Comparison of ENCODE assay signal across 1 cellular context in the genomic region with DNA sequence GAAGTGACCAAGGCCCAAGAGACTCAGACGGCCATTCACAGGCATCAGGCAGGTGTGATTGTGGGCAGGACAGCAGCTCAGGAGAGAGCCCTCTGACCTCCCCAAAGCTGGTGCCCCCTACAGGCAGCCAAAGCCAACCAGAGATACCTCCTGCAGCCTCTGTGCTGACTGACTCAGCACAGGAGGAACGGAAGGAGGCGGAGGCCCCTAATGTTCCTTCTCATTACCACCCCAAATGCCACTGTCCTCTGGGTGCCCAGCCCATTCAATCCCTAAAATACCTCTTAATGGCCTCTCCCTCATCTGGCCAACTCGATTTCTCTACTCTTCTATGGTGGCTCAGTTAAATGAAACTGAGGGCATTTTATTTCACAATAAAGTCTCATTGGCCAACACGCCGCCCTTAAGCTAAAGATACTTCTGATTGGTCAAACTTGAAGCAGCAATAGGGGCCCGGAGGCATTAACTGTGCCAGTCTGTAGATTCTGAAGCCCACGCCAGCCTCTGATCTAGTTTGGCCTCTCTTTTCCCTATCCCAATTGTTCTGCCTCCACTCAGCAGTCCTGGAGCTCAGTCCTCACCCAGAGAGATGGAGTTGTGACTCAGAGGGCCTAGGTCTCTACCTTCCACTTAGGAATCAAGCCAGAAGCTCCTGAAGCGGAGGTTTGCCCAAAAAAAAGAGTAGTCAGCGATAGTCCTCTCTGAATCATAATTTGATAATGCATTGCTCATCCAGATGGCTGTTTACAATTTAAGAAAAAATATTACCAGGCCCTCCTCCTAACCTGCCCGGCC.
A peak's percentile ranks its signal among the peaks of the same experiment; 100 is the strongest.
TF ChIP-seq lines count a peak whose summit lies in the region.

No MANE protein-coding gene starts in this region.

TF ChIP-seq in HepG2, 621 proteins besides CTCF, POLR2A, EP300 and RAD21 (continued from another document and continues in another):
- TF ChIP-seq TRIM22 (IDR thresholded peaks at IDR 0.05) (no peak), ZNF543 (CRISPR knock-in tag; IDR thresholded peaks at IDR 0.05) (no peak), ZNF572 (CRISPR knock-in tag; IDR thresholded peaks at IDR 0.05) (no peak), SNRNP70 (IDR thresholded peaks at IDR 0.05; ENCODE audit: low read depth, low read length) (no peak), SPEN (CRISPR knock-in tag; IDR thresholded peaks at IDR 0.05; ENCODE audit: low read depth) (no peak), NFE2L2 (IDR thresholded peaks at IDR 0.05; ENCODE audit: low read length) (no peak), ATF5 (CRISPR knock-in tag; IDR thresholded peaks at IDR 0.05; ENCODE audit: low read depth) (no peak), CREB1 (IDR thresholded peaks at IDR 0.05) (no peak), CREB1 (CRISPR knock-in tag; IDR thresholded peaks at IDR 0.05) (no peak), KLF9 (CRISPR knock-in tag; IDR thresholded peaks at IDR 0.05; ENCODE audit: low read depth) (0 out of 2 replicates have a peak, but pooled peaks have one; percentile 20), RARG (CRISPR knock-in tag; IDR thresholded peaks at IDR 0.05; ENCODE audit: low read depth) (no peak), RXRB (CRISPR knock-in tag; IDR thresholded peaks at IDR 0.05; ENCODE audit: borderline replicate concordance) (0 out of 2 replicates have a peak, but pooled peaks have one; percentile 39), NFE2L1 (CRISPR knock-in tag; IDR thresholded peaks at IDR 0.05; ENCODE audit: borderline replicate concordance) (no peak), CEBPG (CRISPR knock-in tag; IDR thresholded peaks at IDR 0.05) (0 out of 2 replicates have a peak, but pooled peaks have one; percentile 17), NFYB (CRISPR knock-in tag; IDR thresholded peaks at IDR 0.05) (peak; percentile 6; the same call in 1 of the 2 replicates), ZFP90 (CRISPR knock-in tag; IDR thresholded peaks at IDR 0.05; ENCODE audit: borderline replicate concordance) (no peak), ZNF761 (CRISPR knock-in tag; conservative IDR thresholded peaks at IDR 0.05) (no peak), ZBED4 (CRISPR knock-in tag; IDR thresholded peaks at IDR 0.05; ENCODE audit: borderline replicate concordance) (no peak), ZNF569 (CRISPR knock-in tag; IDR thresholded peaks at IDR 0.05; ENCODE audit: borderline replicate concordance) (no peak), PRPF4 (IDR thresholded peaks at IDR 0.05; ENCODE audit: low read depth, low read length, poor library complexity, severe bottlenecking) (no peak), POGZ (CRISPR knock-in tag; IDR thresholded peaks at IDR 0.05) (no peak; the same call in 1 of the 2 replicates), KDM4B (CRISPR knock-in tag; IDR thresholded peaks at IDR 0.05) (no peak), ADNP (CRISPR knock-in tag; IDR thresholded peaks at IDR 0.05) (no peak), PATZ1 (CRISPR knock-in tag; IDR thresholded peaks at IDR 0.05) (no peak), RFX5 (IDR thresholded peaks at IDR 0.05; ENCODE audit: low read depth, low read length) (no peak), HNRNPL (IDR thresholded peaks at IDR 0.05; ENCODE audit: low read depth, low read length) (no peak), ZNF614 (CRISPR knock-in tag; IDR thresholded peaks at IDR 0.05; ENCODE audit: borderline replicate concordance) (no peak), HMGXB4 (CRISPR knock-in tag; IDR thresholded peaks at IDR 0.05; ENCODE audit: borderline replicate concordance in 1 of 2, low read depth in 1 of 2) (peak in 1 of 2 experiments; percentile 75; a peak in 2 of 4 replicates), ZNF598 (CRISPR knock-in tag; IDR thresholded peaks at IDR 0.05; ENCODE audit: borderline replicate concordance) (no peak), MIER3 (CRISPR knock-in tag; IDR thresholded peaks at IDR 0.05; ENCODE audit: borderline replicate concordance) (no peak), FLYWCH1 (CRISPR knock-in tag; IDR thresholded peaks at IDR 0.05) (no peak)
- TF ChIP-seq, protein P1, sequence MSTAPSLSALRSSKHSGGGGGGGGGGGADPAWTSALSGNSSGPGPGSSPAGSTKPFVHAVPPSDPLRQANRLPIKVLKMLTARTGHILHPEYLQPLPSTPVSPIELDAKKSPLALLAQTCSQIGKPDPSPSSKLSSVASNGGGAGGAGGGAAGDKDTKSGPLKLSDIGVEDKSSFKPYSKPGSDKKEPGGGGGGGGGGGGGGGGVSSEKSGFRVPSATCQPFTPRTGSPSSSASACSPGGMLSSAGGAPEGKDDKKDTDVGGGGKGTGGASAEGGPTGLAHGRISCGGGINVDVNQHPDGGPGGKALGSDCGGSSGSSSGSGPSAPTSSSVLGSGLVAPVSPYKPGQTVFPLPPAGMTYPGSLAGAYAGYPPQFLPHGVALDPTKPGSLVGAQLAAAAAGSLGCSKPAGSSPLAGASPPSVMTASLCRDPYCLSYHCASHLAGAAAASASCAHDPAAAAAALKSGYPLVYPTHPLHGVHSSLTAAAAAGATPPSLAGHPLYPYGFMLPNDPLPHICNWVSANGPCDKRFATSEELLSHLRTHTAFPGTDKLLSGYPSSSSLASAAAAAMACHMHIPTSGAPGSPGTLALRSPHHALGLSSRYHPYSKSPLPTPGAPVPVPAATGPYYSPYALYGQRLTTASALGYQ (CRISPR knock-in tag; IDR thresholded peaks at IDR 0.05), result no peak
- TF ChIP-seq, protein P2, sequence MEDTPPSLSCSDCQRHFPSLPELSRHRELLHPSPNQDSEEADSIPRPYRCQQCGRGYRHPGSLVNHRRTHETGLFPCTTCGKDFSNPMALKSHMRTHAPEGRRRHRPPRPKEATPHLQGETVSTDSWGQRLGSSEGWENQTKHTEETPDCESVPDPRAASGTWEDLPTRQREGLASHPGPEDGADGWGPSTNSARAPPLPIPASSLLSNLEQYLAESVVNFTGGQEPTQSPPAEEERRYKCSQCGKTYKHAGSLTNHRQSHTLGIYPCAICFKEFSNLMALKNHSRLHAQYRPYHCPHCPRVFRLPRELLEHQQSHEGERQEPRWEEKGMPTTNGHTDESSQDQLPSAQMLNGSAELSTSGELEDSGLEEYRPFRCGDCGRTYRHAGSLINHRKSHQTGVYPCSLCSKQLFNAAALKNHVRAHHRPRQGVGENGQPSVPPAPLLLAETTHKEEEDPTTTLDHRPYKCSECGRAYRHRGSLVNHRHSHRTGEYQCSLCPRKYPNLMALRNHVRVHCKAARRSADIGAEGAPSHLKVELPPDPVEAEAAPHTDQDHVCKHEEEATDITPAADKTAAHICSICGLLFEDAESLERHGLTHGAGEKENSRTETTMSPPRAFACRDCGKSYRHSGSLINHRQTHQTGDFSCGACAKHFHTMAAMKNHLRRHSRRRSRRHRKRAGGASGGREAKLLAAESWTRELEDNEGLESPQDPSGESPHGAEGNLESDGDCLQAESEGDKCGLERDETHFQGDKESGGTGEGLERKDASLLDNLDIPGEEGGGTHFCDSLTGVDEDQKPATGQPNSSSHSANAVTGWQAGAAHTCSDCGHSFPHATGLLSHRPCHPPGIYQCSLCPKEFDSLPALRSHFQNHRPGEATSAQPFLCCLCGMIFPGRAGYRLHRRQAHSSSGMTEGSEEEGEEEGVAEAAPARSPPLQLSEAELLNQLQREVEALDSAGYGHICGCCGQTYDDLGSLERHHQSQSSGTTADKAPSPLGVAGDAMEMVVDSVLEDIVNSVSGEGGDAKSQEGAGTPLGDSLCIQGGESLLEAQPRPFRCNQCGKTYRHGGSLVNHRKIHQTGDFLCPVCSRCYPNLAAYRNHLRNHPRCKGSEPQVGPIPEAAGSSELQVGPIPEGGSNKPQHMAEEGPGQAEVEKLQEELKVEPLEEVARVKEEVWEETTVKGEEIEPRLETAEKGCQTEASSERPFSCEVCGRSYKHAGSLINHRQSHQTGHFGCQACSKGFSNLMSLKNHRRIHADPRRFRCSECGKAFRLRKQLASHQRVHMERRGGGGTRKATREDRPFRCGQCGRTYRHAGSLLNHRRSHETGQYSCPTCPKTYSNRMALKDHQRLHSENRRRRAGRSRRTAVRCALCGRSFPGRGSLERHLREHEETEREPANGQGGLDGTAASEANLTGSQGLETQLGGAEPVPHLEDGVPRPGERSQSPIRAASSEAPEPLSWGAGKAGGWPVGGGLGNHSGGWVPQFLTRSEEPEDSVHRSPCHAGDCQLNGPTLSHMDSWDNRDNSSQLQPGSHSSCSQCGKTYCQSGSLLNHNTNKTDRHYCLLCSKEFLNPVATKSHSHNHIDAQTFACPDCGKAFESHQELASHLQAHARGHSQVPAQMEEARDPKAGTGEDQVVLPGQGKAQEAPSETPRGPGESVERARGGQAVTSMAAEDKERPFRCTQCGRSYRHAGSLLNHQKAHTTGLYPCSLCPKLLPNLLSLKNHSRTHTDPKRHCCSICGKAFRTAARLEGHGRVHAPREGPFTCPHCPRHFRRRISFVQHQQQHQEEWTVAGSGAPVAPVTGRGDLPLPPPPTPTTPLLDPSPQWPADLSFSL (CRISPR knock-in tag; IDR thresholded peaks at IDR 0.05), result no peak
- TF ChIP-seq, protein P3, sequence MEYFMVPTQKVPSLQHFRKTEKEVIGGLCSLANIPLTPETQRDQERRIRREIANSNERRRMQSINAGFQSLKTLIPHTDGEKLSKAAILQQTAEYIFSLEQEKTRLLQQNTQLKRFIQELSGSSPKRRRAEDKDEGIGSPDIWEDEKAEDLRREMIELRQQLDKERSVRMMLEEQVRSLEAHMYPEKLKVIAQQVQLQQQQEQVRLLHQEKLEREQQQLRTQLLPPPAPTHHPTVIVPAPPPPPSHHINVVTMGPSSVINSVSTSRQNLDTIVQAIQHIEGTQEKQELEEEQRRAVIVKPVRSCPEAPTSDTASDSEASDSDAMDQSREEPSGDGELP (IDR thresholded peaks at IDR 0.05; ENCODE audit: borderline replicate concordance, low read depth), result no peak
